8 cellular contexts compared by ENCODE assay signal in the genomic region with DNA sequence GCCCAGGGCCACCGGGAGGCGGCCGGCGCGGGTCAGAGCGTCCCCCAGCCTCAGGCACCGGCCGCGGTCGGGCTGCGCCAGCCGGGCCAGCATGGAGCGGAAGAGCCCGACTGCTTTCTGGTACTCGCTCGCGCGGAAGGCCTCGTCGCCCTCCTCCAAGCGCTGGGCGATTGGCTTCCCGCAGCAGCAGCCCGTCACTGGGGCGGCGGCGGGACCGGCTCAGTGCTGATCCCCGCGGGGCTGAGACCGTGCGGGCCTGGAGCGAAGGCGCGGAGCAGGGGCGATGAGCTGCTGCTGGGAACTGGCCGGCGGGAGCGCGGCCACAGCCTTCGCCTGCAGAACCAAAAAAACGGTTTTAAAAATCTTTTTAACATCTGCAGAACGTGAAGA.
DNase-seq lines count a peak whose midpoint lies in the region; ATAC-seq, FAIRE-seq and TF ChIP-seq lines count a peak whose summit lies in the region.
"Not testable (repeated sequence)": the region's sequence is repeated elsewhere in the genome, so short reads cannot be mapped to it uniquely, and the experiment has no call there.

No MANE protein-coding gene starts in this region.

- intact Hi-C loops in activated CD4-positive, alpha-beta T cell treated with anti-CD3 and anti-CD28 coated beads, Interleukin-2, amount 10 ng/mL, durations not matched to agents 24 days and 14 days (cut with micrococcal nuclease); left ventricle myocardium superior (cut with micrococcal nuclease); ovary (cut with DNase I): not testable (repeated sequence)

- not testable (repeated sequence) for H3K36me3 Mint-ChIP-seq in activated CD4-positive, alpha-beta T cell treated with anti-CD3 and anti-CD28 coated beads, Interleukin-2, amount 10 ng/mL, durations not matched to agents 24 days and 14 days (ENCODE audit: low read depth); central memory CD8-positive, alpha-beta T cell (ENCODE audit: insufficient read depth)

- CTCF ChIA-PET in A549 (lab: Yijun Ruan, JAX), result not testable (repeated sequence)

- H3K4me2 ChIP-seq in A549, result peak overlapping the region; percentile 55; the same call in 2 of the 3 replicates

- FAIRE-seq in A549 (lab: Jason Lieb, UNC), result not testable (repeated sequence)

- peak overlapping the region; percentile 63 for H3K4me3 Mint-ChIP-seq in activated CD4-positive, alpha-beta T cell treated with anti-CD3 and anti-CD28 coated beads, Interleukin-2, amount 10 ng/mL, durations not matched to agents 24 days and 14 days
- H3K4me3 Mint-ChIP-seq in central memory CD8-positive, alpha-beta T cell, result peak overlapping the region; percentile 50

- H3K27ac ChIP-seq in A549 (peak overlapping the region; percentile 53 to 85; a peak in 4 of 6 replicates), ovary (peak overlapping the region in 1 of 2 donors; percentile 75)

- not testable (repeated sequence) for H3K9me3 Mint-ChIP-seq in activated CD4-positive, alpha-beta T cell treated with anti-CD3 and anti-CD28 coated beads, Interleukin-2, amount 10 ng/mL, durations not matched to agents 24 days and 14 days; central memory CD8-positive, alpha-beta T cell

- not testable (repeated sequence) for H3K36me3 ChIP-seq in ovary

- TF ChIP-seq POLR2A in A549 (IDR thresholded peaks at IDR 0.05; ENCODE audit: low read length); ovary (IDR thresholded peaks at IDR 0.05): not testable (repeated sequence)

- H3K9me3 ChIP-seq in A549, ovary: not testable (repeated sequence)

- H3K4me1 ChIP-seq in A549; ovary (ENCODE audit: insufficient read depth): not testable (repeated sequence)

- TF ChIP-seq CTCF in A549 (IDR thresholded peaks at IDR 0.05); LNCaP clone FGC (IDR thresholded peaks at IDR 0.05; ENCODE audit: control insufficient read depth, extremely low read depth, insufficient read depth); ovary (IDR thresholded peaks at IDR 0.05): not testable (repeated sequence)

- WGBS in A549 (ENCODE audit: missing lambda C conversion rate), result 1% methylated on average over 10 of the region's 43 CpGs
- 1 to 3% (median 1%) methylated on average over 19 to 29 of the region's 43 CpGs for WGBS in ovary, 3 donors

- H3K4me3 ChIP-seq in A549, result peak overlapping the region; percentile 41
- peak overlapping the region; percentile 44 for H3K4me3 ChIP-seq in LNCaP clone FGC (ENCODE audit: low read depth, low read length)
- peak overlapping the region; percentile 26 for H3K4me3 ChIP-seq in ovary

- DNase-seq in A549 (ENCODE audit: low read depth in 1 of 2, low spot score in 1 of 2) (peak in 1 of 2 experiments; percentile 9), activated gamma-delta T cell treated with Interleukin-2 at 50 U/mL for 16 hours (peak; percentile 17), left ventricle myocardium superior (peak; percentile 56)
- not testable (repeated sequence) for DNase-seq in LNCaP clone FGC (ENCODE audit: low read depth); central memory CD8-positive, alpha-beta T cell (ENCODE audit: low spot score in 2 of 2); ovary
- DNase-seq in activated CD4-positive, alpha-beta T cell treated with anti-CD3 and anti-CD28 coated beads, Interleukin-2, amount 10 ng/mL, durations not matched to agents 24 days and 14 days, result peak; percentile 77
- peak; percentile 25 to 28 for DNase-seq in stimulated activated CD4-positive, alpha-beta T cell treated with anti-CD3 and anti-CD28 coated beads, Interleukin-4, amount 100 ng/mL, for 4 hours

- not testable (repeated sequence) for H3K27me3 ChIP-seq in ovary

- not testable (repeated sequence) for H3K27ac Mint-ChIP-seq in activated CD4-positive, alpha-beta T cell treated with anti-CD3 and anti-CD28 coated beads, Interleukin-2, amount 10 ng/mL, durations not matched to agents 24 days and 14 days; central memory CD8-positive, alpha-beta T cell (ENCODE audit: low read depth)

- H3K27me3 Mint-ChIP-seq in activated CD4-positive, alpha-beta T cell treated with anti-CD3 and anti-CD28 coated beads, Interleukin-2, amount 10 ng/mL, durations not matched to agents 24 days and 14 days, result peaks cover 19% of the 10 kb centered on the region
- H3K27me3 Mint-ChIP-seq in central memory CD8-positive, alpha-beta T cell, result not testable (repeated sequence)

- TF ChIP-seq EP300 in A549 (IDR thresholded peaks at IDR 0.05); ovary (IDR thresholded peaks at IDR 0.05): not testable (repeated sequence)

- ATAC-seq in A549, result peak in 1 of 2 experiments; percentile 70; a peak in 2 of 6 replicates
- peak; percentile 60 for ATAC-seq in central memory CD8-positive, alpha-beta T cell (replicated peaks; ENCODE audit: extremely low read depth, poor library complexity, severe bottlenecking)
- ATAC-seq in left ventricle myocardium superior, result not testable (repeated sequence)

- POLR2A ChIA-PET in A549 (lab: Yijun Ruan, JAX), result not testable (repeated sequence)

- H3K4me1 Mint-ChIP-seq in activated CD4-positive, alpha-beta T cell treated with anti-CD3 and anti-CD28 coated beads, Interleukin-2, amount 10 ng/mL, durations not matched to agents 24 days and 14 days; central memory CD8-positive, alpha-beta T cell: not testable (repeated sequence)

- TF ChIP-seq RAD21 in A549 (conservative IDR thresholded peaks at IDR 0.05 in 1 of 2, IDR thresholded peaks at IDR 0.05 in 1 of 2), result not testable (repeated sequence)
